1 cellular context compared by ENCODE assay signal in genomic region chr14:92366237-92366636, GRCh38.
TF ChIP-seq lines count a peak whose summit lies in the region.

No MANE protein-coding gene starts in this region.

TF ChIP-seq in HepG2, 621 proteins besides CTCF, POLR2A, EP300 and RAD21 (continued from another document and continues in another):
- TF ChIP-seq ARID4A (CRISPR knock-in tag; IDR thresholded peaks at IDR 0.05; ENCODE audit: borderline replicate concordance) (peak; percentile 69; the same call in 1 of the 2 replicates), NR2F6 (IDR thresholded peaks at IDR 0.05) (no peak), NR2F6 (CRISPR knock-in tag; IDR thresholded peaks at IDR 0.05) (peak; percentile 60; the same call in 1 of the 2 replicates), ZNF281 (CRISPR knock-in tag; IDR thresholded peaks at IDR 0.05; ENCODE audit: borderline replicate concordance) (no peak), BCL6 (CRISPR knock-in tag; IDR thresholded peaks at IDR 0.05) (peak; percentile 58; the same call in 1 of the 2 replicates), GATAD2A (CRISPR knock-in tag; IDR thresholded peaks at IDR 0.05) (peak; percentile 61), RFX5 (IDR thresholded peaks at IDR 0.05; ENCODE audit: low read depth, low read length) (no peak), ZFP36L1 (CRISPR knock-in tag; IDR thresholded peaks at IDR 0.05) (0 out of 2 replicates have a peak, but pooled peaks have one; percentile 52), MAX (IDR thresholded peaks at IDR 0.05) (peak; percentile 53; the same call in 1 of the 2 replicates), KAT2B (IDR thresholded peaks at IDR 0.05; ENCODE audit: borderline replicate concordance, low read depth, low read length) (peak; percentile 3; the same call in 1 of the 2 replicates), TBX2 (CRISPR knock-in tag; IDR thresholded peaks at IDR 0.05; ENCODE audit: borderline replicate concordance) (0 out of 2 replicates have a peak, but pooled peaks have one; percentile 23), CHD4 (IDR thresholded peaks at IDR 0.05; ENCODE audit: borderline replicate concordance, low read length) (no peak), KLF12 (CRISPR knock-in tag; IDR thresholded peaks at IDR 0.05; ENCODE audit: borderline replicate concordance) (0 out of 2 replicates have a peak, but pooled peaks have one; percentile 31), ZKSCAN1 (IDR thresholded peaks at IDR 0.05; ENCODE audit: low read length) (no peak), WIZ (CRISPR knock-in tag; IDR thresholded peaks at IDR 0.05) (peak; percentile 64; the same call in 1 of the 2 replicates), HINFP (CRISPR knock-in tag; IDR thresholded peaks at IDR 0.05; ENCODE audit: low read depth) (0 out of 2 replicates have a peak, but pooled peaks have one; percentile 69), XRCC5 (optimal IDR thresholded peaks at IDR 0.05; ENCODE audit: low read length) (no peak), ZSCAN21 (CRISPR knock-in tag; IDR thresholded peaks at IDR 0.05; ENCODE audit: borderline replicate concordance) (peak; percentile 52; the same call in 1 of the 2 replicates), NCOR1 (IDR thresholded peaks at IDR 0.05; ENCODE audit: borderline replicate concordance, low read length) (no peak), ZNF687 (CRISPR knock-in tag; IDR thresholded peaks at IDR 0.05) (peak; percentile 74), PHF20 (CRISPR knock-in tag; IDR thresholded peaks at IDR 0.05) (peak; percentile 17; the same call in 1 of the 2 replicates), KLF16 (CRISPR knock-in tag; IDR thresholded peaks at IDR 0.05) (no peak), NFKBIZ (CRISPR knock-in tag; IDR thresholded peaks at IDR 0.05) (no peak), ZNF691 (CRISPR knock-in tag; IDR thresholded peaks at IDR 0.05; ENCODE audit: borderline replicate concordance, low read depth) (peak; percentile 43; the same call in 1 of the 2 replicates), ZNF343 (CRISPR knock-in tag; IDR thresholded peaks at IDR 0.05) (0 out of 2 replicates have a peak, but pooled peaks have one; percentile 56), ZNF441 (CRISPR knock-in tag; IDR thresholded peaks at IDR 0.05; ENCODE audit: borderline replicate concordance) (0 out of 2 replicates have a peak, but pooled peaks have one; percentile 40), ARHGAP35 (CRISPR knock-in tag; IDR thresholded peaks at IDR 0.05; ENCODE audit: borderline replicate concordance) (0 out of 2 replicates have a peak, but pooled peaks have one; percentile 38), ZNF292 (CRISPR knock-in tag; IDR thresholded peaks at IDR 0.05; ENCODE audit: borderline replicate concordance, low read depth) (peak; percentile 67; the same call in 1 of the 2 replicates), RARA (CRISPR knock-in tag; IDR thresholded peaks at IDR 0.05) (peak; percentile 88), RXRA (CRISPR knock-in tag; IDR thresholded peaks at IDR 0.05) (peak; percentile 34; the same call in 1 of the 2 replicates), ZNF770 (CRISPR knock-in tag; IDR thresholded peaks at IDR 0.05) (no peak), NONO (IDR thresholded peaks at IDR 0.05) (no peak), NONO (CRISPR knock-in tag; conservative IDR thresholded peaks at IDR 0.05) (peak; percentile 44; the same call in 1 of the 2 replicates), ZBTB46 (CRISPR knock-in tag; IDR thresholded peaks at IDR 0.05; ENCODE audit: borderline replicate concordance) (no peak), ZNF263 (CRISPR knock-in tag; IDR thresholded peaks at IDR 0.05) (peak; percentile 77), ZHX1 (CRISPR knock-in tag; IDR thresholded peaks at IDR 0.05; ENCODE audit: low read depth) (0 out of 2 replicates have a peak, but pooled peaks have one; percentile 30), ZSCAN29 (CRISPR knock-in tag; conservative IDR thresholded peaks at IDR 0.05) (0 out of 2 replicates have a peak, but pooled peaks have one; percentile 30), HDAC1 (CRISPR knock-in tag; IDR thresholded peaks at IDR 0.05) (peak; percentile 73), MXD4 (CRISPR knock-in tag; IDR thresholded peaks at IDR 0.05) (peak; percentile 63; the same call in 1 of the 2 replicates)
